Comparison of ENCODE assay signal across 12 cellular contexts in genomic region chr10:24603333-24603732, GRCh38.
A peak's percentile ranks its signal among the peaks of the same experiment; 100 is the strongest.
DNase-seq lines count a peak whose midpoint lies in the region; ATAC-seq and TF ChIP-seq lines count a peak whose summit lies in the region.
"Had no signal": no experiment of that assay in that cellular context is flagged by ENCODE, and none has a peak within 500 bp of the region (broad histone marks: within the 10 kb centered on the region; RNA-seq: fewer than 3 reads in every experiment).

No MANE protein-coding gene starts in this region.

- H3K9me3 Mint-ChIP-seq in activated CD4-positive, alpha-beta memory T cell treated with anti-CD3 and anti-CD28 coated beads, Interleukin-2, amount 10 ng/mL, durations not matched to agents 7 days and 5 days = no peaks in the 10 kb centered on the region
- H3K9me3 Mint-ChIP-seq: CD8-positive, alpha-beta memory T cell; GM23338 had no signal

- H3K36me3 Mint-ChIP-seq in activated CD4-positive, alpha-beta memory T cell treated with anti-CD3 and anti-CD28 coated beads, Interleukin-2, amount 10 ng/mL, durations not matched to agents 7 days and 5 days (ENCODE audit: low read depth) = peaks cover 38% of the 10 kb centered on the region

- H3K36me3 ChIP-seq in aorta (ENCODE audit: control insufficient read depth in 1 of 2, insufficient read depth in 2 of 2, low read length in 1 of 2) (peaks cover 0 to 6% of the 10 kb centered on the region in 2 donors), upper lobe of right lung (peaks cover 86% of the 10 kb centered on the region)

- peaks cover 0 to 4% of the 10 kb centered on the region in 2 donors for H3K4me1 ChIP-seq in aorta (ENCODE audit: control insufficient read depth in 1 of 2, insufficient read depth in 2 of 2, low read length in 2 of 2)
- no peaks in the 10 kb centered on the region for H3K4me1 ChIP-seq in upper lobe of right lung

- H3K4me3 ChIP-seq in aorta (ENCODE audit: low read length in 2 of 2) (no peak overlapping the region), upper lobe of right lung (no peak overlapping the region)
- H3K4me3 ChIP-seq: GM23338 had no signal

- H3K4me3 Mint-ChIP-seq in activated CD4-positive, alpha-beta memory T cell treated with anti-CD3 and anti-CD28 coated beads, Interleukin-2, amount 10 ng/mL, durations not matched to agents 7 days and 5 days = no peak overlapping the region
- H3K4me3 Mint-ChIP-seq: CD8-positive, alpha-beta memory T cell; GM23338 had no signal

- peak; percentile 40 for DNase-seq in stimulated activated CD4-positive, alpha-beta T cell treated with anti-CD3 and anti-CD28 coated beads, Interleukin-15, amount 100 ng/mL, for 24 hours
- no peak for DNase-seq in stimulated activated CD4-positive, alpha-beta T cell treated with anti-CD3 and anti-CD28 coated beads, Interleukin-4, amount 100 ng/mL, for 4 hours
- DNase-seq in activated CD4-positive, alpha-beta memory T cell treated with anti-CD3 and anti-CD28 coated beads, Interleukin-2, amount 10 ng/mL, durations not matched to agents 7 days and 5 days = no peak
- peak; percentile 20 for DNase-seq in fibroblast of peridontal ligament (ENCODE audit: extremely low read depth)
- DNase-seq in aorta = no peak
- no peak for DNase-seq in upper lobe of right lung
- DNase-seq: CD8-positive, alpha-beta memory T cell; NCI-H2081 had no signal

- H3K27me3 ChIP-seq in aorta (ENCODE audit: control insufficient read depth in 1 of 2, insufficient read depth in 2 of 2, low read length in 1 of 2) (no peaks in the 10 kb centered on the region), upper lobe of right lung (no peaks in the 10 kb centered on the region)

- peaks cover 25% of the 10 kb centered on the region for H3K4me1 Mint-ChIP-seq in activated CD4-positive, alpha-beta memory T cell treated with anti-CD3 and anti-CD28 coated beads, Interleukin-2, amount 10 ng/mL, durations not matched to agents 7 days and 5 days

- no peaks in the 10 kb centered on the region for H3K27me3 Mint-ChIP-seq in activated CD4-positive, alpha-beta memory T cell treated with anti-CD3 and anti-CD28 coated beads, Interleukin-2, amount 10 ng/mL, durations not matched to agents 7 days and 5 days

- no peaks in the 10 kb centered on the region for H3K9me3 ChIP-seq in aorta (ENCODE audit: control insufficient read depth, low read length)
- no peaks in the 10 kb centered on the region for H3K9me3 ChIP-seq in upper lobe of right lung

- TF ChIP-seq CTCF in upper lobe of right lung (IDR thresholded peaks at IDR 0.05) = no peak

- ATAC-seq in aorta (ENCODE audit: low FRiP score) (no peak), GM21825 (IDR thresholded peaks at IDR 0.05; ENCODE audit: unreplicated experiment) (no peak), upper lobe of right lung (no peak), GM19452 (IDR thresholded peaks at IDR 0.05; ENCODE audit: unreplicated experiment) (no peak)
- ATAC-seq: GM23338, Right ventricle myocardium inferior had no signal

- 27 to 31% methylated on average over 2 of the region's 2 CpGs for WGBS in aorta, 2 donors

- H3K27ac ChIP-seq in aorta (ENCODE audit: low read depth in 1 of 2, low read length in 2 of 2) (peak overlapping the region; percentile 15 to 28), upper lobe of right lung (no peak overlapping the region)

- intact Hi-C loops in aorta (cut with DNase I) = no loop called here
- intact Hi-C loops in upper lobe of right lung (cut with DNase I) = no loop called here

- CTCF ChIA-PET in activated CD4-positive, alpha-beta memory T cell treated with anti-CD3 and anti-CD28 coated beads, Interleukin-2, amount 10 ng/mL, durations not matched to agents 7 days and 5 days (lab: Charles Lee) = no interaction called here

- POLR2A ChIA-PET in activated CD4-positive, alpha-beta memory T cell treated with anti-CD3 and anti-CD28 coated beads, Interleukin-2, amount 10 ng/mL, durations not matched to agents 7 days and 5 days (lab: Charles Lee) = no interaction called here

- H3K27ac Mint-ChIP-seq in activated CD4-positive, alpha-beta memory T cell treated with anti-CD3 and anti-CD28 coated beads, Interleukin-2, amount 10 ng/mL, durations not matched to agents 7 days and 5 days = peak overlapping the region; percentile 68
- H3K27ac Mint-ChIP-seq: GM23338 had no signal

Comparison
In these comparisons a context has a peak if more than half of its experiments do, and no peak if none do; other contexts are left out.
1. DNase-seq: peak in stimulated activated CD4-positive, alpha-beta T cell treated with anti-CD3 and anti-CD28 coated beads, Interleukin-15, amount 100 ng/mL, for 24 hours (single experiment) and fibroblast of peridontal ligament (single experiment); none in stimulated activated CD4-positive, alpha-beta T cell treated with anti-CD3 and anti-CD28 coated beads, Interleukin-4, amount 100 ng/mL, for 4 hours (0 of 2), activated CD4-positive, alpha-beta memory T cell treated with anti-CD3 and anti-CD28 coated beads, Interleukin-2, amount 10 ng/mL, durations not matched to agents 7 days and 5 days (single experiment), aorta (0 of 2) and upper lobe of right lung (single experiment).